Comparison of ENCODE assay signal across 1 cellular context in genomic region chr9:138049779-138050471, GRCh38.
TF ChIP-seq lines count a peak whose summit lies in the region.

No MANE protein-coding gene starts in this region.

TF ChIP-seq in GM23338, 12 proteins besides CTCF, POLR2A, EP300 and RAD21 (continued from another document):
- TF ChIP-seq, protein P1, sequence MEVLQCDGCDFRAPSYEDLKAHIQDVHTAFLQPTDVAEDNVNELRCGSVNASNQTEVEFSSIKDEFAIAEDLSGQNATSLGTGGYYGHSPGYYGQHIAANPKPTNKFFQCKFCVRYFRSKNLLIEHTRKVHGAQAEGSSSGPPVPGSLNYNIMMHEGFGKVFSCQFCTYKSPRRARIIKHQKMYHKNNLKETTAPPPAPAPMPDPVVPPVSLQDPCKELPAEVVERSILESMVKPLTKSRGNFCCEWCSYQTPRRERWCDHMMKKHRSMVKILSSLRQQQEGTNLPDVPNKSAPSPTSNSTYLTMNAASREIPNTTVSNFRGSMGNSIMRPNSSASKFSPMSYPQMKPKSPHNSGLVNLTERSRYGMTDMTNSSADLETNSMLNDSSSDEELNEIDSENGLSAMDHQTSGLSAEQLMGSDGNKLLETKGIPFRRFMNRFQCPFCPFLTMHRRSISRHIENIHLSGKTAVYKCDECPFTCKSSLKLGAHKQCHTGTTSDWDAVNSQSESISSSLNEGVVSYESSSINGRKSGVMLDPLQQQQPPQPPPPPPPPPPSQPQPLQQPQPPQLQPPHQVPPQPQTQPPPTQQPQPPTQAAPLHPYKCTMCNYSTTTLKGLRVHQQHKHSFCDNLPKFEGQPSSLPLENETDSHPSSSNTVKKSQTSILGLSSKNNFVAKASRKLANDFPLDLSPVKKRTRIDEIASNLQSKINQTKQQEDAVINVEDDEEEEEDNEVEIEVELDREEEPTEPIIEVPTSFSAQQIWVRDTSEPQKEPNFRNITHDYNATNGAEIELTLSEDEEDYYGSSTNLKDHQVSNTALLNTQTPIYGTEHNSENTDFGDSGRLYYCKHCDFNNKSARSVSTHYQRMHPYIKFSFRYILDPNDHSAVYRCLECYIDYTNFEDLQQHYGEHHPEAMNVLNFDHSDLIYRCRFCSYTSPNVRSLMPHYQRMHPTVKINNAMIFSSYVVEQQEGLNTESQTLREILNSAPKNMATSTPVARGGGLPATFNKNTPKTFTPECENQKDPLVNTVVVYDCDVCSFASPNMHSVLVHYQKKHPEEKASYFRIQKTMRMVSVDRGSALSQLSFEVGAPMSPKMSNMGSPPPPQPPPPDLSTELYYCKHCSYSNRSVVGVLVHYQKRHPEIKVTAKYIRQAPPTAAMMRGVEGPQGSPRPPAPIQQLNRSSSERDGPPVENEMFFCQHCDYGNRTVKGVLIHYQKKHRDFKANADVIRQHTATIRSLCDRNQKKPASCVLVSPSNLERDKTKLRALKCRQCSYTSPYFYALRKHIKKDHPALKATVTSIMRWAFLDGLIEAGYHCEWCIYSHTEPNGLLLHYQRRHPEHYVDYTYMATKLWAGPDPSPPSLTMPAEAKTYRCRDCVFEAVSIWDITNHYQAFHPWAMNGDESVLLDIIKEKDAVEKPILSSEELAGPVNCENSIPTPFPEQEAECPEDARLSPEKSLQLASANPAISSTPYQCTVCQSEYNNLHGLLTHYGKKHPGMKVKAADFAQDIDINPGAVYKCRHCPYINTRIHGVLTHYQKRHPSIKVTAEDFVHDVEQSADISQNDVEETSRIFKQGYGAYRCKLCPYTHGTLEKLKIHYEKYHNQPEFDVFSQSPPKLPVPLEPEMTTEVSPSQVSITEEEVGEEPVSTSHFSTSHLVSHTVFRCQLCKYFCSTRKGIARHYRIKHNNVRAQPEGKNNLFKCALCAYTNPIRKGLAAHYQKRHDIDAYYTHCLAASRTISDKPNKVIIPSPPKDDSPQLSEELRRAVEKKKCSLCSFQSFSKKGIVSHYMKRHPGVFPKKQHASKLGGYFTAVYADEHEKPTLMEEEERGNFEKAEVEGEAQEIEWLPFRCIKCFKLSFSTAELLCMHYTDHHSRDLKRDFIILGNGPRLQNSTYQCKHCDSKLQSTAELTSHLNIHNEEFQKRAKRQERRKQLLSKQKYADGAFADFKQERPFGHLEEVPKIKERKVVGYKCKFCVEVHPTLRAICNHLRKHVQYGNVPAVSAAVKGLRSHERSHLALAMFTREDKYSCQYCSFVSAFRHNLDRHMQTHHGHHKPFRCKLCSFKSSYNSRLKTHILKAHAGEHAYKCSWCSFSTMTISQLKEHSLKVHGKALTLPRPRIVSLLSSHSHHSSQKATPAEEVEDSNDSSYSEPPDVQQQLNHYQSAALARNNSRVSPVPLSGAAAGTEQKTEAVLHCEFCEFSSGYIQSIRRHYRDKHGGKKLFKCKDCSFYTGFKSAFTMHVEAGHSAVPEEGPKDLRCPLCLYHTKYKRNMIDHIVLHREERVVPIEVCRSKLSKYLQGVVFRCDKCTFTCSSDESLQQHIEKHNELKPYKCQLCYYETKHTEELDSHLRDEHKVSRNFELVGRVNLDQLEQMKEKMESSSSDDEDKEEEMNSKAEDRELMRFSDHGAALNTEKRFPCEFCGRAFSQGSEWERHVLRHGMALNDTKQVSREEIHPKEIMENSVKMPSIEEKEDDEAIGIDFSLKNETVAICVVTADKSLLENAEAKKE (CRISPR knock-in tag; IDR thresholded peaks at IDR 0.05), result no peak
- no peak for TF ChIP-seq JUNB (IDR thresholded peaks at IDR 0.05; ENCODE audit: unreplicated experiment)
